Comparison of ENCODE assay signal across 8 cellular contexts in genomic region chr3:101685870-101686307, GRCh38. TPM values are rescaled to one million over a fixed set of nuclear protein-coding genes. Genes with fewer than 3 reads are reported as not detected.
DNase-seq lines count a peak whose midpoint lies in the region; ATAC-seq and TF ChIP-seq lines count a peak whose summit lies in the region.

No MANE protein-coding gene starts in this region.

- peaks cover 38% of the 10 kb centered on the region for H3K4me1 Mint-ChIP-seq in activated naive CD4-positive, alpha-beta T cell treated with anti-CD3 and anti-CD28 coated beads, Interleukin-2, amount 10 ng/mL, durations not matched to agents 7 days and 5 days

- 2 to 4% methylated on average over 11 of the region's 11 CpGs for WGBS in esophagus, 2 donors

- peak overlapping the region; percentile 97 for H3K27ac Mint-ChIP-seq in activated naive CD4-positive, alpha-beta T cell treated with anti-CD3 and anti-CD28 coated beads, Interleukin-2, amount 10 ng/mL, durations not matched to agents 7 days and 5 days

- no peak for ATAC-seq in GM21526 (IDR thresholded peaks at IDR 0.05; ENCODE audit: low FRiP score, unreplicated experiment)

- H3K27me3 ChIP-seq in PC-9 (ENCODE audit: insufficient read depth, low read depth) (no peaks in the 10 kb centered on the region), esophagus (ENCODE audit: control insufficient read depth in 1 of 2, insufficient read depth in 2 of 2, low read length in 2 of 2) (no peaks in the 10 kb centered on the region), neutrophil (no peaks in the 10 kb centered on the region)

- intact Hi-C loops in PC-9 (cut with micrococcal nuclease; ENCODE audit: unreplicated experiment), result loop anchor here (1.0 to 10.0 kb wide), 5 partner anchors 9 to 1191 kb away; partner anchors contain the start of genes CEP97, TMEM45A and ZBTB11

- no peaks in the 10 kb centered on the region for H3K9me2 ChIP-seq in PC-9 (ENCODE audit: insufficient read depth)

- H3K9me3 ChIP-seq in PC-9 (ENCODE audit: insufficient read depth, low read depth), result no peaks in the 10 kb centered on the region
- no peaks in the 10 kb centered on the region for H3K9me3 ChIP-seq in esophagus (ENCODE audit: control insufficient read depth in 2 of 2, insufficient read depth in 1 of 2, low read depth in 1 of 2, low read length in 1 of 2)
- no peaks in the 10 kb centered on the region for H3K9me3 ChIP-seq in neutrophil

- H3K79me2 ChIP-seq in PC-9 (ENCODE audit: low read depth), result peaks cover 55% of the 10 kb centered on the region

- BruUV-seq in PC-9 (replicated peaks; lab: Mats Ljungman, UMichigan), result TSS peak; percentile 75

- H3K36me3 ChIP-seq in PC-9 (ENCODE audit: low read depth), result peaks cover 51% of the 10 kb centered on the region
- H3K36me3 ChIP-seq in esophagus (ENCODE audit: control insufficient read depth in 2 of 2, insufficient read depth in 2 of 2, low read length in 1 of 2), result peaks cover 8 to 10% of the 10 kb centered on the region in 2 donors
- peaks cover 22% of the 10 kb centered on the region for H3K36me3 ChIP-seq in neutrophil

- peak overlapping the region; percentile 82 for H2AFZ ChIP-seq in PC-9

- no peak for TF ChIP-seq CTCF in PC-9 (conservative IDR thresholded peaks at IDR 0.05)
- no peak for TF ChIP-seq CTCF in neutrophil (IDR thresholded peaks at IDR 0.05)

- CTCF ChIA-PET in activated naive CD4-positive, alpha-beta T cell treated with anti-CD3 and anti-CD28 coated beads, Interleukin-2, amount 10 ng/mL, durations not matched to agents 7 days and 5 days (lab: Charles Lee), result interaction anchor here (1.5 to 2.1 kb wide), 2 partner anchors 8 to 10 kb away, joined by 6 read pairs; partner anchors contain the start of gene ZBTB11
- CTCF ChIA-PET in PC-9 (lab: Charles Lee), result interaction anchor here (0.6 kb wide), 1 partner anchor 663 kb away, joined by 3 read pairs; no protein-coding TSS in a partner anchor

- DNase-seq in activated naive CD4-positive, alpha-beta T cell treated with anti-CD3 and anti-CD28 coated beads, Interleukin-2, amount 10 ng/mL, durations not matched to agents 7 days and 5 days, result no peak
- no peak for DNase-seq in activated naive CD4-positive, alpha-beta T cell treated with anti-CD3 and anti-CD28 coated beads, Interleukin-2, amount 50 U/mL, for 16 hours
- DNase-seq in PC-9, result no peak
- DNase-seq in NCI-H774 (lab: John Stamatoyannopoulos, UW), result no peak
- no peak for DNase-seq in stimulated activated CD4-positive, alpha-beta T cell treated with anti-CD3 and anti-CD28 coated beads, Interleukin-2, amount 100 ng/mL, for 48 hours

- H3K36me3 Mint-ChIP-seq in activated naive CD4-positive, alpha-beta T cell treated with anti-CD3 and anti-CD28 coated beads, Interleukin-2, amount 10 ng/mL, durations not matched to agents 7 days and 5 days, result peaks cover 37% of the 10 kb centered on the region

- H4K20me1 ChIP-seq in PC-9 (ENCODE audit: insufficient read depth), result peaks cover 49% of the 10 kb centered on the region

- no peaks in the 10 kb centered on the region for H3K9me3 Mint-ChIP-seq in activated naive CD4-positive, alpha-beta T cell treated with anti-CD3 and anti-CD28 coated beads, Interleukin-2, amount 10 ng/mL, durations not matched to agents 7 days and 5 days

- H3K4me3 ChIP-seq in PC-9, result peak overlapping the region; percentile 78
- H3K4me3 ChIP-seq in esophagus (ENCODE audit: low read depth in 1 of 2, low read length in 2 of 2), result peak overlapping the region; percentile 65 to 82
- H3K4me3 ChIP-seq in neutrophil (ENCODE audit: low read depth in 1 of 2, low read length in 1 of 2), result peak overlapping the region; percentile 89 to 99

- peak overlapping the region; percentile 89 for H3K4me2 ChIP-seq in PC-9

- H3K4me3 Mint-ChIP-seq in activated naive CD4-positive, alpha-beta T cell treated with anti-CD3 and anti-CD28 coated beads, Interleukin-2, amount 10 ng/mL, durations not matched to agents 7 days and 5 days, result peak overlapping the region; percentile 97

- H3K4me1 ChIP-seq in PC-9 (replicated peaks; ENCODE audit: insufficient read depth), result peaks cover 42% of the 10 kb centered on the region
- H3K4me1 ChIP-seq in esophagus (ENCODE audit: control insufficient read depth in 2 of 2, insufficient read depth in 2 of 2, low read length in 1 of 2), result peaks cover 0 to 2% of the 10 kb centered on the region in 2 donors
- peaks cover 40 to 47% of the 10 kb centered on the region in 2 experiments for H3K4me1 ChIP-seq in neutrophil (ENCODE audit: control insufficient read depth in 1 of 2, insufficient read depth in 1 of 2, low read depth in 1 of 2, low read length in 1 of 2)

- POLR2A ChIA-PET in PC-9 (lab: Charles Lee; ENCODE audit: unreplicated experiment), result interaction anchor here (0.6 to 0.8 kb wide), 3 partner anchors 10 to 159 kb away, joined by 3 to 8 read pairs (median 3); no protein-coding TSS in a partner anchor

- H3K27ac ChIP-seq in PC-9 (peak overlapping the region; percentile 89), esophagus (ENCODE audit: low read depth in 2 of 2, low read length in 1 of 2) (peak overlapping the region; percentile 88 to 98), neutrophil (peak overlapping the region; percentile 92)

- H3F3A ChIP-seq in PC-9 (ENCODE audit: insufficient read depth, low read depth), result peaks cover 67% of the 10 kb centered on the region

- H3K27me3 Mint-ChIP-seq in activated naive CD4-positive, alpha-beta T cell treated with anti-CD3 and anti-CD28 coated beads, Interleukin-2, amount 10 ng/mL, durations not matched to agents 7 days and 5 days, result no peaks in the 10 kb centered on the region

RNA-seq across cellular contexts. Expression of gene RPL24, which starts 0.6 kb away (rescaled TPM):
- 1,834 and 1,944 TPM in 2 replicates for total RNA-seq in PC-9 (2021)
- polyA plus RNA-seq in esophagus, result 1,000 to 10,000 TPM; 1,475 to 2,292 TPM

RNA-seq across cellular contexts. Expression of gene ZBTB11, which starts 9.0 kb away (rescaled TPM):
- total RNA-seq in PC-9 (2021), result 18.0 and 22.1 TPM in 2 replicates
- 1 to 10 TPM; 5.0 to 6.7 TPM for polyA plus RNA-seq in esophagus

RNA-seq across cellular contexts. Expression of gene CEP97, which starts 38.5 kb away (rescaled TPM):
- 13.4 and 20.6 TPM in 2 replicates for total RNA-seq in PC-9 (2021)
- polyA plus RNA-seq in esophagus, result 1 to 10 TPM in 1 of 2 donors, under 1 TPM in 1; 0.94 to 1.1 TPM
